Comparison of ENCODE assay signal across 1 cellular context in genomic region chr5:138077064-138077696, GRCh38.
TF ChIP-seq lines count a peak whose summit lies in the region.

No MANE protein-coding gene starts in this region.

TF ChIP-seq in HCT116, 20 proteins besides CTCF, POLR2A, EP300 and RAD21 (continued from another document):
- TF ChIP-seq ZBTB33 (IDR thresholded peaks at IDR 0.05; ENCODE audit: extremely low read depth, insufficient replicate concordance, low read length): no peak
